Comparison of ENCODE assay signal across 9 cellular contexts in the genomic region with DNA sequence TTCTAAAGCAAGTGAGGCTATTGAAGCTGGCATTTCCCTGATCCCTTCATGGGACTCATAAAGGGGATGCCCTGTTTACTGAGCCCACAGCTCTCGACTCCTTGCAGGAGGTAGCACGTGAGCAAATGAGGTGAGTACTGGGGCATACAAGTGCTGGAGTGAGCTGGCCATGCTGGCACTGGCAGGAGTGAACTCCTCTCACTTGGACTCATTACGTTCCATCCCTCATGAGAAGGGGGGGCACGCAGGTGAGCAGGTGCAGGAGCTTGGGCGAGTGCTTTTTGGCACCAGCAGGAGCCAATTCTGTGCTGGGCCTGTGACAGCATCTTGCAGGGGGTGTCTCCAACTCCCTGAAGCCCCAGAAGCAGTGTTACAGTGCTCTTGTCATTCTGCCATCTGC.
"Had no signal": no experiment of that assay in that cellular context is flagged by ENCODE, and none has a peak within 500 bp of the region (broad histone marks: within the 10 kb centered on the region; RNA-seq: fewer than 3 reads in every experiment).

No MANE protein-coding gene starts in this region.

- H3K9ac ChIP-seq: GM23248 had no signal

- H3K27ac ChIP-seq: GM23248 had no signal

- H3K4me3 ChIP-seq: GM23248, GM23338, HAP-1 had no signal

- H3K4me2 ChIP-seq: GM23338 had no signal

- H3K9me3 ChIP-seq: HAP-1 had no signal

- H3K4me1 ChIP-seq: HAP-1 had no signal

- DNase-seq: GM23248, GOT3, H7, H9, HCEC 1CT, HFFc6 had no signal

- H3K27ac Mint-ChIP-seq: GM23338, H9, HFFc6 had no signal

- H2AFZ ChIP-seq: GM23248, GM23338 had no signal

- ATAC-seq: GM23338, HCT116 had no signal

- H3K36me3 ChIP-seq: HAP-1 had no signal
